Comparison of ENCODE assay signal across 1 cellular context in the genomic region with DNA sequence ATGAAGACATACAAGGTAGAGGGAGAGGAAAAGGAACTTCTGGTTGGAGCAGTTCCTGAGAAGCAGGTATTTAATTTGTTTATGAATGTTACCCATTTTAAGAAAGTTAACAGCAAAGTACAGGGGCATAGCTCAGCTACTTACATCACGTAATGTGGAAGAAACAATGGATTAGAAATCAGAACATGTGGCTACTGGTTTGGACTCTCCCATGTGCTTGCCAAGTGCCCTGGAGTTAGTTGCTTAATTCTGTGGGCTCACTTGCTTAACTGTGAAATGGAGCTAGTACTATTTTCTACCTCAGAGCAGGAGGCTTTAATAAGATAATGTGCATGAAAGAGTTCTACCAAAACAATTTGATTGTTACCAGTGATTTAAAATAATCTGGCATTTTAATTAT.
TF ChIP-seq lines count a peak whose summit lies in the region.

No MANE protein-coding gene starts in this region.

TF ChIP-seq in WTC11, 78 proteins besides CTCF, POLR2A, EP300 and RAD21 (continued from another document):
- TF ChIP-seq, protein P1, sequence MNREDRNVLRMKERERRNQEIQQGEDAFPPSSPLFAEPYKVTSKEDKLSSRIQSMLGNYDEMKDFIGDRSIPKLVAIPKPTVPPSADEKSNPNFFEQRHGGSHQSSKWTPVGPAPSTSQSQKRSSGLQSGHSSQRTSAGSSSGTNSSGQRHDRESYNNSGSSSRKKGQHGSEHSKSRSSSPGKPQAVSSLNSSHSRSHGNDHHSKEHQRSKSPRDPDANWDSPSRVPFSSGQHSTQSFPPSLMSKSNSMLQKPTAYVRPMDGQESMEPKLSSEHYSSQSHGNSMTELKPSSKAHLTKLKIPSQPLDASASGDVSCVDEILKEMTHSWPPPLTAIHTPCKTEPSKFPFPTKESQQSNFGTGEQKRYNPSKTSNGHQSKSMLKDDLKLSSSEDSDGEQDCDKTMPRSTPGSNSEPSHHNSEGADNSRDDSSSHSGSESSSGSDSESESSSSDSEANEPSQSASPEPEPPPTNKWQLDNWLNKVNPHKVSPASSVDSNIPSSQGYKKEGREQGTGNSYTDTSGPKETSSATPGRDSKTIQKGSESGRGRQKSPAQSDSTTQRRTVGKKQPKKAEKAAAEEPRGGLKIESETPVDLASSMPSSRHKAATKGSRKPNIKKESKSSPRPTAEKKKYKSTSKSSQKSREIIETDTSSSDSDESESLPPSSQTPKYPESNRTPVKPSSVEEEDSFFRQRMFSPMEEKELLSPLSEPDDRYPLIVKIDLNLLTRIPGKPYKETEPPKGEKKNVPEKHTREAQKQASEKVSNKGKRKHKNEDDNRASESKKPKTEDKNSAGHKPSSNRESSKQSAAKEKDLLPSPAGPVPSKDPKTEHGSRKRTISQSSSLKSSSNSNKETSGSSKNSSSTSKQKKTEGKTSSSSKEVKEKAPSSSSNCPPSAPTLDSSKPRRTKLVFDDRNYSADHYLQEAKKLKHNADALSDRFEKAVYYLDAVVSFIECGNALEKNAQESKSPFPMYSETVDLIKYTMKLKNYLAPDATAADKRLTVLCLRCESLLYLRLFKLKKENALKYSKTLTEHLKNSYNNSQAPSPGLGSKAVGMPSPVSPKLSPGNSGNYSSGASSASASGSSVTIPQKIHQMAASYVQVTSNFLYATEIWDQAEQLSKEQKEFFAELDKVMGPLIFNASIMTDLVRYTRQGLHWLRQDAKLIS (CRISPR knock-in tag; IDR thresholded peaks at IDR 0.05; ENCODE audit: borderline replicate concordance): no peak
- TF ChIP-seq GRHL2 (CRISPR knock-in tag; IDR thresholded peaks at IDR 0.05; ENCODE audit: insufficient replicate concordance, severe bottlenecking) (no peak), SP1 (CRISPR knock-in tag; conservative IDR thresholded peaks at IDR 0.05) (no peak), ZNF219 (CRISPR knock-in tag; IDR thresholded peaks at IDR 0.05; ENCODE audit: borderline replicate concordance) (no peak), NFE2L1 (CRISPR knock-in tag; IDR thresholded peaks at IDR 0.05) (no peak)
- TF ChIP-seq, protein P2, sequence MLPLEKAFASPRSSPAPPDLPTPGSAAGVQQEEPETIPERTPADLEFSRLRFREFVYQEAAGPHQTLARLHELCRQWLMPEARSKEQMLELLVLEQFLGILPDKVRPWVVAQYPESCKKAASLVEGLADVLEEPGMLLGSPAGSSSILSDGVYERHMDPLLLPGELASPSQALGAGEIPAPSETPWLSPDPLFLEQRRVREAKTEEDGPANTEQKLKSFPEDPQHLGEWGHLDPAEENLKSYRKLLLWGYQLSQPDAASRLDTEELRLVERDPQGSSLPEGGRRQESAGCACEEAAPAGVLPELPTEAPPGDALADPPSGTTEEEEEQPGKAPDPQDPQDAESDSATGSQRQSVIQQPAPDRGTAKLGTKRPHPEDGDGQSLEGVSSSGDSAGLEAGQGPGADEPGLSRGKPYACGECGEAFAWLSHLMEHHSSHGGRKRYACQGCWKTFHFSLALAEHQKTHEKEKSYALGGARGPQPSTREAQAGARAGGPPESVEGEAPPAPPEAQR (CRISPR knock-in tag; IDR thresholded peaks at IDR 0.05): no peak
